In the genomic region with DNA sequence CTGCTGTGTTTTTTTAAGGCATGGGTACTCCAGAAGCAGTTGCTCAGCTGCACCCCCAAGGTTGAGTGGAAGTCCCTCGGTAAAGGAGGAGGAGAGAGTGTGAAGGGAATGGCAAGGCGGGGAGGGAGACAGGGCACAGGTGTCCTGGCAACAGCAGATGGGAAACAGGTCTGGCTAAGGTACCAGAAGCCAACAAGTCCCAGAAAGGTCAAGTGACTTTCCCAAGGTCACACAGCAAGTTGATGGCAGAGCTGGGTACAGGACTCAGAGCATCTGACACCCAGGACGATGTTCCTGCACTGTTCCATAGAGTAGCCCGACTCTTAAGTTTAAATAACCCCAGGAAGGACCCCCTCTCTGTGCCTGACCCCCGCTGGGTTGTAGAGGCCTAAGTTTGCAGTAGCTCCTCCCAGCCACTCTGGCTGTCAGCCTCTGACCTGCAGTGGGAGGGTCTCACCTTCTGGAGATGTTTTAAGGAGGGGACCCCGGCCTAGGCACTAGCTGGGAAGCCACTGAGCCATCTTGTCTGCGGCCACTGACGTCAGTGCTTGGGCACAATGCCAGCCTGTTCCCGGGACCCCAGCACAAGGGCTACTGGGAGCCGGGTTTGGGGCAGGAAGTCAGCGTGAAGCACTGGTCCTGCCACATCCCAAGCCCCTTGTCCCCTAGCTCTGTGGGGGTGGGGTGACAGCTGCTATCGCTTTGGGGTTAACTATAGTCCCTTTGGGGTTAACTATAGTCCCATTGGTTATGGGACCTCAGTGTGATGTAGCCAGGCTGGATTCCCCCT, we compare ENCODE assay signal across 11 cellular contexts. TPM values are rescaled to one million over a fixed set of nuclear protein-coding genes. Genes with fewer than 3 reads are reported as not detected.
A peak's percentile ranks its signal among the peaks of the same experiment; 100 is the strongest.
DNase-seq lines count a peak whose midpoint lies in the region; ATAC-seq and TF ChIP-seq lines count a peak whose summit lies in the region.
"Had no signal": no experiment of that assay in that cellular context is flagged by ENCODE, and none has a peak within 500 bp of the region (broad histone marks: within the 10 kb centered on the region; RNA-seq: fewer than 3 reads in every experiment).

No MANE protein-coding gene starts in this region.

- H3K4me1 Mint-ChIP-seq in activated T-cell treated with anti-CD3 and anti-CD28 coated beads, Interleukin-2, amount 50 U/mL, for 72 hours (ENCODE audit: low read depth), result peaks cover 92% of the 10 kb centered on the region
- peaks cover 66 to 93% of the 10 kb centered on the region in 2 donors for H3K4me1 Mint-ChIP-seq in stimulated activated naive B cell treated with anti-CD40 and anti-IgM and Interleukin-4, amounts not matched to agents 10 μg/mL and 1 μg/mL and 100 μg/mL, for 72 hours

- peaks cover 4 to 17% of the 10 kb centered on the region in 2 donors for H3K36me3 Mint-ChIP-seq in activated T-cell treated with anti-CD3 and anti-CD28 coated beads, Interleukin-2, amount 50 U/mL, for 72 hours (ENCODE audit: insufficient read depth in 2 of 2)
- H3K36me3 Mint-ChIP-seq in stimulated activated naive B cell treated with anti-CD40 and anti-IgM and Interleukin-4, amounts not matched to agents 10 μg/mL and 1 μg/mL and 100 μg/mL, for 72 hours, result peaks cover 43 to 60% of the 10 kb centered on the region in 2 donors

- peak overlapping the region; percentile 57 for H3K27ac Mint-ChIP-seq in activated T-cell treated with anti-CD3 and anti-CD28 coated beads, Interleukin-2, amount 50 U/mL, for 72 hours
- H3K27ac Mint-ChIP-seq in stimulated activated naive B cell treated with anti-CD40 and anti-IgM and Interleukin-4, amounts not matched to agents 10 μg/mL and 1 μg/mL and 100 μg/mL, for 72 hours, result peak overlapping the region; percentile 89

- peak overlapping the region; percentile 100 for H3K4me2 ChIP-seq in OCI-LY3 (ENCODE audit: low read length)

- H3K27ac ChIP-seq in OCI-LY3 (ENCODE audit: low read length), result peak overlapping the region; percentile 97
- H3K27ac ChIP-seq in effector memory CD4-positive, alpha-beta T cell (ENCODE audit: insufficient read depth, low read length, poor library complexity, severe bottlenecking), result peak overlapping the region; percentile 90
- H3K27ac ChIP-seq: esophagus muscularis mucosa had no signal

- H3K4me3 ChIP-seq in OCI-LY3 (ENCODE audit: low read length), result peak overlapping the region; percentile 93
- H3K4me3 ChIP-seq in effector memory CD4-positive, alpha-beta T cell (ENCODE audit: insufficient read depth, low read depth, low read length, poor library complexity, severe bottlenecking), result peak overlapping the region; percentile 19
- H3K4me3 ChIP-seq: esophagus muscularis mucosa had no signal

- peaks cover 97% of the 10 kb centered on the region for H3K4me1 ChIP-seq in OCI-LY3 (ENCODE audit: low read length)
- peaks cover 97% of the 10 kb centered on the region for H3K4me1 ChIP-seq in effector memory CD4-positive, alpha-beta T cell (ENCODE audit: control insufficient read depth, insufficient read depth, low read length, poor library complexity, severe bottlenecking)

- peaks cover 70% of the 10 kb centered on the region for H3K36me3 ChIP-seq in OCI-LY3 (replicated peaks; ENCODE audit: low read depth, low read length)
- peaks cover 3% of the 10 kb centered on the region for H3K36me3 ChIP-seq in effector memory CD4-positive, alpha-beta T cell (ENCODE audit: control insufficient read depth, insufficient read depth, low read length)
- H3K36me3 ChIP-seq: esophagus muscularis mucosa had no signal

- peaks cover 63% of the 10 kb centered on the region for H4K20me1 ChIP-seq in OCI-LY3 (ENCODE audit: insufficient read depth, low read length)

- H3K4me3 Mint-ChIP-seq in activated T-cell treated with anti-CD3 and anti-CD28 coated beads, Interleukin-2, amount 50 U/mL, for 72 hours, result peak overlapping the region; percentile 49 to 90
- peak overlapping the region; percentile 68 to 79 for H3K4me3 Mint-ChIP-seq in stimulated activated naive B cell treated with anti-CD40 and anti-IgM and Interleukin-4, amounts not matched to agents 10 μg/mL and 1 μg/mL and 100 μg/mL, for 72 hours

- H3K9me3 ChIP-seq in OCI-LY3 (ENCODE audit: insufficient read depth, low read length), result no peaks in the 10 kb centered on the region; the same call in 1 of the 2 replicates
- no peaks in the 10 kb centered on the region for H3K9me3 ChIP-seq in effector memory CD4-positive, alpha-beta T cell (ENCODE audit: control insufficient read depth, low read length)
- H3K9me3 ChIP-seq: esophagus muscularis mucosa had no signal

- H2AFZ ChIP-seq in OCI-LY3 (ENCODE audit: low read depth, low read length), result no peak overlapping the region

- H3K9ac ChIP-seq in OCI-LY3 (ENCODE audit: low read length), result peak overlapping the region; percentile 99

- H3K79me2 ChIP-seq in OCI-LY3 (ENCODE audit: low read length), result peaks cover 100% of the 10 kb centered on the region

- no peaks in the 10 kb centered on the region for H3K27me3 Mint-ChIP-seq in activated T-cell treated with anti-CD3 and anti-CD28 coated beads, Interleukin-2, amount 50 U/mL, for 72 hours (ENCODE audit: low read depth)
- H3K27me3 Mint-ChIP-seq in stimulated activated naive B cell treated with anti-CD40 and anti-IgM and Interleukin-4, amounts not matched to agents 10 μg/mL and 1 μg/mL and 100 μg/mL, for 72 hours, result no peaks in the 10 kb centered on the region

- no peak for TF ChIP-seq CTCF in OCI-LY3 (IDR thresholded peaks at IDR 0.05; ENCODE audit: low read depth, low read length)

- H3K27me3 ChIP-seq in OCI-LY3 (ENCODE audit: low read depth, low read length), result no peaks in the 10 kb centered on the region
- no peaks in the 10 kb centered on the region for H3K27me3 ChIP-seq in effector memory CD4-positive, alpha-beta T cell (replicated peaks; ENCODE audit: control insufficient read depth, insufficient read depth, low read length, poor library complexity, severe bottlenecking)
- H3K27me3 ChIP-seq: esophagus muscularis mucosa had no signal

- no peak for DNase-seq in activated T-cell treated with anti-CD3 and anti-CD28 coated beads, Interleukin-2, amount 50 U/mL, for 72 hours
- DNase-seq in activated T-cell treated with anti-CD3 and anti-CD28 coated beads for 4 hours (no peak), NCI-H187 treated with DMSO at 0.1 percent for 48 hours (lab: John Stamatoyannopoulos, UW) (no peak), SKM-1 treated with dmso at 0.1 percent for 144 hours (lab: John Stamatoyannopoulos, UW; ENCODE audit: unreplicated experiment) (no peak)
- no peak for DNase-seq in effector memory CD4-positive, alpha-beta T cell
- DNase-seq in stimulated activated naive B cell treated with anti-CD40 and anti-IgM and Interleukin-4, amounts not matched to agents 10 μg/mL and 1 μg/mL and 100 μg/mL, for 72 hours, result no peak
- DNase-seq: NCI-H446 had no signal

- ATAC-seq in activated T-cell treated with anti-CD3 and anti-CD28 coated beads, Interleukin-2, amount 50 U/mL, for 72 hours (replicated peaks in 1 of 2), result no peak
- ATAC-seq in stimulated activated naive B cell treated with anti-CD40 and anti-IgM and Interleukin-4, amounts not matched to agents 10 μg/mL and 1 μg/mL and 100 μg/mL, for 72 hours (replicated peaks), result no peak
- ATAC-seq in GM21447 (IDR thresholded peaks at IDR 0.05; ENCODE audit: unreplicated experiment), result no peak

- H3K9me3 Mint-ChIP-seq in activated T-cell treated with anti-CD3 and anti-CD28 coated beads, Interleukin-2, amount 50 U/mL, for 72 hours, result no peaks in the 10 kb centered on the region
- H3K9me3 Mint-ChIP-seq in stimulated activated naive B cell treated with anti-CD40 and anti-IgM and Interleukin-4, amounts not matched to agents 10 μg/mL and 1 μg/mL and 100 μg/mL, for 72 hours, result no peaks in the 10 kb centered on the region

RNA-seq across cellular contexts. Expression of gene CSK, which starts 10.5 kb away (rescaled TPM):
- 100 to 1,000 TPM; 200 to 267 TPM for total RNA-seq in activated T-cell treated with anti-CD3 and anti-CD28 coated beads, Interleukin-2, amount 50 U/mL, for 72 hours

RNA-seq across cellular contexts. Expression of gene LMAN1L, which starts 20.2 kb away (rescaled TPM):
- total RNA-seq in activated T-cell treated with anti-CD3 and anti-CD28 coated beads, Interleukin-2, amount 50 U/mL, for 72 hours, result under 1 TPM; 0.53 to 0.72 TPM

RNA-seq across cellular contexts. Expression of gene CPLX3, which starts 34.0 kb away (rescaled TPM):
- total RNA-seq in activated T-cell treated with anti-CD3 and anti-CD28 coated beads, Interleukin-2, amount 50 U/mL, for 72 hours, result under 1 TPM; 0.14 to 0.17 TPM
- total RNA-seq: H4 had no signal

RNA-seq across cellular contexts. Expression of gene CYP1A2, which starts 43.8 kb away (rescaled TPM):
- total RNA-seq in activated T-cell treated with anti-CD3 and anti-CD28 coated beads, Interleukin-2, amount 50 U/mL, for 72 hours, result not detected
- total RNA-seq: esophagus muscularis mucosa, H4 had no signal

RNA-seq across cellular contexts. Expression of gene ULK3, which starts 50.5 kb away (rescaled TPM):
- total RNA-seq in activated T-cell treated with anti-CD3 and anti-CD28 coated beads, Interleukin-2, amount 50 U/mL, for 72 hours, result 10 to 100 TPM; 48.5 to 53.8 TPM
